ENCODE assay signal across 16 cellular contexts in the genomic region with DNA sequence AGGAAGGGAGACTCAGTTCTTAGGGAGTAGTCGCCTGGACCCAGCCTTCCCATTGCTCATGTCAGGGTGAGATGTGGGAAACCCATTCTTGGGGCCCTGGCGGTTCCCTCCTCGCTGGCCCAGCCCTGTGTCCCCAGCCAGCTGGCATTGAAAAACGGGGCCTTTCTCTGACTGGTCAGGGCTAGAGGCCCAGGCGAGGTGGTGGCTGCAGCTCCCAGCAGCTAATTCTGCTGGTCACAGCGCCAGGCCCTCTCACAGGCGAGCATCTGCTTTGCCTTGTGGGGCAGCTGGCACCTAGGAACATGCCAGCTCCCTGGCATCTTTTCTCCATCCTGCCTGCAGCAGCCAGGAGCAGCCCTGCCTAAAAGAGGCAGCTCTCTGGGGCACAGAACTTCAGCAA. TPM values are rescaled to one million over a fixed set of nuclear protein-coding genes. Genes with fewer than 3 reads are reported as not detected.
A peak's percentile ranks its signal among the peaks of the same experiment; 100 is the strongest.
DNase-seq lines count a peak whose midpoint lies in the region; ATAC-seq and TF ChIP-seq lines count a peak whose summit lies in the region.
"Had no signal": no experiment of that assay in that cellular context is flagged by ENCODE, and none has a peak within 500 bp of the region (broad histone marks: within the 10 kb centered on the region; RNA-seq: fewer than 3 reads in every experiment).

No MANE protein-coding gene starts in this region.

- H3K4me3 Mint-ChIP-seq in effector memory CD8-positive, alpha-beta T cell = no peak overlapping the region

- H3K36me3 ChIP-seq in stomach (no peaks in the 10 kb centered on the region), vagina (no peaks in the 10 kb centered on the region)
- H3K36me3 ChIP-seq: SJCRH30, upper lobe of left lung had no signal

- no peaks in the 10 kb centered on the region for H3K9me3 Mint-ChIP-seq in effector memory CD8-positive, alpha-beta T cell
- H3K9me3 Mint-ChIP-seq: activated T-helper 2 cell treated with anti-CD3 and anti-CD28 coated beads, Interferon-gamma antibody, Interleukin-2, Interleukin-4, amounts not matched to agents 10 μg/mL and 5 μg/mL and 100 μg/mL, durations not matched to agents 14 hours and 24 hours and 36 hours had no signal

- no peaks in the 10 kb centered on the region for H3K9me3 ChIP-seq in stomach
- H3K9me3 ChIP-seq in vagina = no peaks in the 10 kb centered on the region
- H3K9me3 ChIP-seq: SJCRH30, upper lobe of left lung had no signal

- ATAC-seq in effector memory CD8-positive, alpha-beta T cell (replicated peaks) = no peak
- ATAC-seq in HG02885 (IDR thresholded peaks at IDR 0.05; ENCODE audit: poor library complexity, unreplicated experiment) = no peak

- peaks cover 3% of the 10 kb centered on the region for H3K36me3 Mint-ChIP-seq in effector memory CD8-positive, alpha-beta T cell (ENCODE audit: insufficient read depth)

- peaks cover 0 to 74% (median 23%) of the 10 kb centered on the region in 4 donors for H3K4me1 ChIP-seq in stomach
- H3K4me1 ChIP-seq in vagina = peaks cover 28% of the 10 kb centered on the region
- H3K4me1 ChIP-seq: SJCRH30 had no signal

- H3K27ac ChIP-seq in stomach (peak overlapping the region in 4 of 5 donors; percentile 9 to 55 (median 42)), vagina (no peak overlapping the region)
- H3K27ac ChIP-seq: SJCRH30 had no signal

- intact Hi-C loops in stomach (cut with DNase I; ENCODE audit: low total_unique reads) (no loop called here), vagina (cut with DNase I) (no loop called here)

- H3K4me3 ChIP-seq in stomach (no peak overlapping the region), vagina (no peak overlapping the region)
- H3K4me3 ChIP-seq: SJCRH30, upper lobe of left lung had no signal

- H3K4me1 Mint-ChIP-seq in effector memory CD8-positive, alpha-beta T cell (ENCODE audit: low read depth in 2 of 2) = peaks cover 6 to 17% of the 10 kb centered on the region in 2 donors

- WGBS in stomach, 5 donors = 58 to 80% (median 79%) methylated on average over 4 to 7 of the region's 7 CpGs

- no peaks in the 10 kb centered on the region for H3K27me3 ChIP-seq in stomach
- no peaks in the 10 kb centered on the region for H3K27me3 ChIP-seq in vagina
- H3K27me3 ChIP-seq: SJCRH30, upper lobe of left lung had no signal

- TF ChIP-seq EP300 in stomach (IDR thresholded peaks at IDR 0.05) = no peak

- H3K27ac Mint-ChIP-seq in effector memory CD8-positive, alpha-beta T cell = peak overlapping the region; percentile 10 to 23
- H3K27ac Mint-ChIP-seq: activated T-helper 2 cell treated with anti-CD3 and anti-CD28 coated beads, Interferon-gamma antibody, Interleukin-2, Interleukin-4, amounts not matched to agents 10 μg/mL and 5 μg/mL and 100 μg/mL, durations not matched to agents 14 hours and 24 hours and 36 hours had no signal

- TF ChIP-seq POLR2A in stomach (IDR thresholded peaks at IDR 0.05) (no peak), vagina (IDR thresholded peaks at IDR 0.05) (no peak)

- peaks cover 0 to 2% of the 10 kb centered on the region in 2 donors for H3K27me3 Mint-ChIP-seq in effector memory CD8-positive, alpha-beta T cell

- no peak for TF ChIP-seq CTCF in stomach (IDR thresholded peaks at IDR 0.05)
- no peak for TF ChIP-seq CTCF in vagina (IDR thresholded peaks at IDR 0.05)

- peak; percentile 81 for DNase-seq in NCI-H446 treated with DMSO at 0.1 percent for 48 hours (lab: John Stamatoyannopoulos, UW)
- DNase-seq in effector memory CD8-positive, alpha-beta T cell = no peak
- peak; percentile 16 for DNase-seq in inferior parietal cortex (ENCODE audit: extremely low spot score)
- DNase-seq in stomach = no peak
- DNase-seq in RKO (ENCODE audit: low spot score) = no peak
- DNase-seq in vagina (ENCODE audit: extremely low spot score in 2 of 2) = no peak
- no peak for DNase-seq in activated CD8-positive, alpha-beta memory T cell treated with anti-CD3 and anti-CD28 coated beads for 24 hours
- DNase-seq: effector CD4-positive, alpha-beta T cell; MV-4-11; SJCRH30; stimulated activated CD4-positive, alpha-beta T cell treated with anti-CD3 and anti-CD28 coated beads, Interleukin-2, amount 100 ng/mL, for 24 hours; stimulated activated CD8-positive, alpha-beta memory T cell treated with anti-CD3 and anti-CD28 coated beads, Interleukin-4, amount 100 ng/mL, for 48 hours; upper lobe of left lung had no signal

RNA-seq across cellular contexts. Expression of gene TSPAN18, which starts 20.1 kb away (rescaled TPM):
- total RNA-seq in stomach = 10 to 100 TPM in 4 of 5 donors, 1 to 10 TPM in 1; 9.1 to 60.3 (median 25.9) TPM
- polyA plus RNA-seq in stomach = 1 to 10 TPM; 2.1 to 6.6 (median 2.3) TPM
- total RNA-seq in vagina = 12.8 TPM
- polyA plus RNA-seq: keratinocyte had no signal

Comparison
In these comparisons a context has a peak if more than half of its experiments do, and no peak if none do; other contexts are left out.
1. DNase-seq: peak in NCI-H446 treated with DMSO at 0.1 percent for 48 hours (single experiment) and inferior parietal cortex (single experiment); none in effector memory CD8-positive, alpha-beta T cell (0 of 3), stomach (single experiment), RKO (single experiment), vagina (0 of 2) and activated CD8-positive, alpha-beta memory T cell treated with anti-CD3 and anti-CD28 coated beads for 24 hours (single experiment).